Comparison of ENCODE assay signal across 8 cellular contexts in genomic region chr5:151825445-151825844, GRCh38. TPM values are rescaled to one million over a fixed set of nuclear protein-coding genes. Genes with fewer than 3 reads are reported as not detected.
DNase-seq lines count a peak whose midpoint lies in the region; ATAC-seq, FAIRE-seq and TF ChIP-seq lines count a peak whose summit lies in the region.

No MANE protein-coding gene starts in this region.

- TF ChIP-seq CTCF in natural killer cell (IDR thresholded peaks at IDR 0.05) (peak; percentile 75), epithelial cell of proximal tubule (conservative IDR thresholded peaks at IDR 0.05; ENCODE audit: low read depth, low read length) (peak; percentile 94)

- no peaks in the 10 kb centered on the region for H3K9me3 Mint-ChIP-seq in natural killer cell
- no peaks in the 10 kb centered on the region for H3K9me3 Mint-ChIP-seq in natural killer cell treated with Interleukin-12 subunit alpha and Interleukin-12 subunit beta and Interleukin-15 and Interleukin-18, amount 100 ng/mL, for 72 hours

- H3K36me3 Mint-ChIP-seq in natural killer cell: no peaks in the 10 kb centered on the region
- H3K36me3 Mint-ChIP-seq in natural killer cell treated with Interleukin-12 subunit alpha and Interleukin-12 subunit beta and Interleukin-15 and Interleukin-18, amount 100 ng/mL, for 72 hours: no peaks in the 10 kb centered on the region

- TF ChIP-seq POLR2A in H54 (IDR thresholded peaks at IDR 0.05; ENCODE audit: low read depth, low read length): no peak

- intact Hi-C loops in natural killer cell (cut with micrococcal nuclease): loop anchor here (1.0 to 2.0 kb wide), 2 partner anchors 318 to 679 kb away; no protein-coding TSS in a partner anchor

- H3K4me1 Mint-ChIP-seq in natural killer cell: peaks cover 5 to 7% of the 10 kb centered on the region in 2 donors
- peaks cover 0 to 5% of the 10 kb centered on the region in 2 donors for H3K4me1 Mint-ChIP-seq in natural killer cell treated with Interleukin-12 subunit alpha and Interleukin-12 subunit beta and Interleukin-15 and Interleukin-18, amount 100 ng/mL, for 72 hours (ENCODE audit: low read depth in 2 of 2)

- H3K27me3 Mint-ChIP-seq in natural killer cell (ENCODE audit: low read depth in 2 of 2): no peaks in the 10 kb centered on the region
- no peaks in the 10 kb centered on the region for H3K27me3 Mint-ChIP-seq in natural killer cell treated with Interleukin-12 subunit alpha and Interleukin-12 subunit beta and Interleukin-15 and Interleukin-18, amount 100 ng/mL, for 72 hours

- peak; percentile 41 for FAIRE-seq in H54 (lab: Jason Lieb, UNC)

- H3K27ac Mint-ChIP-seq in natural killer cell: no peak overlapping the region
- H3K27ac Mint-ChIP-seq in natural killer cell treated with Interleukin-12 subunit alpha and Interleukin-12 subunit beta and Interleukin-15 and Interleukin-18, amount 100 ng/mL, for 72 hours: no peak overlapping the region

- ATAC-seq in natural killer cell (peak in 2 of 3 donors; percentile 47 to 60), HG02938 (IDR thresholded peaks at IDR 0.05; ENCODE audit: unreplicated experiment) (no peak)
- ATAC-seq in natural killer cell treated with Interleukin-12 subunit alpha and Interleukin-12 subunit beta and Interleukin-15 and Interleukin-18, amount 100 ng/mL, for 72 hours: no peak

- H3K4me3 ChIP-seq in epithelial cell of proximal tubule (ENCODE audit: low read depth, low read length): no peak overlapping the region

- DNase-seq in natural killer cell (no peak), H54 (ENCODE audit: insufficient read length, low spot score) (peak; percentile 26), NCI-H1436 treated with DMSO at 0.1 percent for 48 hours (lab: John Stamatoyannopoulos, UW) (peak; percentile 5), T-helper 1 cell (peak in 4 of 5 donors; percentile 10 to 36 (median 16)), epithelial cell of proximal tubule (ENCODE audit: low read depth) (no peak), middle frontal gyrus (ENCODE audit: extremely low spot score, low spot score) (peak; percentile 66)
- DNase-seq in natural killer cell treated with Interleukin-12 subunit alpha and Interleukin-12 subunit beta and Interleukin-15 and Interleukin-18, amount 100 ng/mL, for 72 hours (ENCODE audit: low spot score): no peak

- H3K4me3 Mint-ChIP-seq in natural killer cell: no peak overlapping the region
- H3K4me3 Mint-ChIP-seq in natural killer cell treated with Interleukin-12 subunit alpha and Interleukin-12 subunit beta and Interleukin-15 and Interleukin-18, amount 100 ng/mL, for 72 hours: no peak overlapping the region

RNA-seq across cellular contexts. Expression of gene G3BP1, which starts 53.7 kb away (rescaled TPM):
- total RNA-seq in natural killer cell: 100 to 1,000 TPM in 2 of 3 donors, 10 to 100 TPM in 1; 94.9 to 127 (median 121) TPM
- total RNA-seq in natural killer cell treated with Interleukin-12 subunit alpha and Interleukin-12 subunit beta and Interleukin-15 and Interleukin-18, amount 100 ng/mL, for 72 hours: 100 to 1,000 TPM; 237 to 290 TPM
- 118 and 194 TPM in 2 replicates for total RNA-seq in epithelial cell of proximal tubule

Comparison
In these comparisons a context has a peak if more than half of its experiments do, and no peak if none do; other contexts are left out.
1. ATAC-seq: peak in natural killer cell (2 of 3); none in natural killer cell treated with Interleukin-12 subunit alpha and Interleukin-12 subunit beta and Interleukin-15 and Interleukin-18, amount 100 ng/mL, for 72 hours (0 of 2) and HG02938 (single experiment).
2. DNase-seq: peak in H54 (single experiment), NCI-H1436 treated with DMSO at 0.1 percent for 48 hours (single experiment), T-helper 1 cell (4 of 5) and middle frontal gyrus (single experiment); none in natural killer cell (single experiment), natural killer cell treated with Interleukin-12 subunit alpha and Interleukin-12 subunit beta and Interleukin-15 and Interleukin-18, amount 100 ng/mL, for 72 hours (single experiment) and epithelial cell of proximal tubule (single experiment).